ENCODE assay signal across 8 cellular contexts in the genomic region with DNA sequence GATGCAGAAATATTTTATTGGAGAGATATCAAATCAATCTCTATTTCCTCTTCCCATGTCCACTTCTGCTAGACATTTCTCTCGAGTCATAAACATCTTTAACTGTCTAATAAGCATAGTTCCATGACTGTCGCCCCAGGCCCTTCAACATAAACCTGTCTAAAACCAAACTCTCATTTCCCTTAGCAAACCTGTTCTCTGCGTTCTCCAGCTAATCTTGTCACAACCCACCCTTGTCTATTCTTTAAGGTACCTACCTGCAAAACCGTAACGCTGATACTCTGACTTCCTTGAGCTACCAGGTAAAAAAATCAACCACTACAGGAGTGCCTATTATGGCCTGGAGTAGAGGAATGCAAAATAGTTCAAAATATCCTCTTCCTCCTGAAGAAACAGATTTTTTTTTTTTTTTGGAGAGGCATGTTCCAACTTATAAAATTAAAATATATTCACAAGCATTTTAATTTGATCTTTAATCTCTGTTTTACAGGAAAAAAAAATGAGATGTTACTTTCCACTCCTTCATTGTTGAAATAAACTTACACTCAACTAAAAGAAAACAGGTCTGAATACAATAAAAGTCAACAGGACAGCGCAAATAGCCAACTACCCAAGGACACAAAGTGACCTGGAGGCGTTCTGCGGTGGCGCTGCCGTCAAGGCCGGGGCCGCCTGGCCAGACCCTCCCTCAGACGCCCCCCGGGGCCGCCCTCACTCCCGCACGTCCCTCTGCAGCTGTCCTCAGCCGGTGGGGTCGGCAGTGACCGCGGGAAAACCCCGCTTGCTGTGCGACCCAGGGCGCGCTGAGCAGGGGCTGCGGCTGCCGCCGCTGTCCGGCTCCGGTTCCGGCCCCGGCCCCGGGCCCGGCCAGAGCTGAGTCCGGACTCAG. TPM values are rescaled to one million over a fixed set of nuclear protein-coding genes. Genes with fewer than 3 reads are reported as not detected.
DNase-seq lines count a peak whose midpoint lies in the region; ATAC-seq and TF ChIP-seq lines count a peak whose summit lies in the region.

No MANE protein-coding gene starts in this region.

- H3K27me3 ChIP-seq in ACC112 (ENCODE audit: insufficient read depth, low read length), result no peaks in the 10 kb centered on the region
- no peaks in the 10 kb centered on the region for H3K27me3 ChIP-seq in breast epithelium
- no peaks in the 10 kb centered on the region for H3K27me3 ChIP-seq in suprapubic skin

- peak overlapping the region; percentile 97 for H3K4me3 ChIP-seq in ACC112 (ENCODE audit: low read depth, low read length)
- peak overlapping the region; percentile 74 to 96 (median 88) for H3K4me3 ChIP-seq in breast epithelium
- peak overlapping the region; percentile 95 for H3K4me3 ChIP-seq in suprapubic skin

- TF ChIP-seq CTCF in GM13977 (IDR thresholded peaks at IDR 0.05; ENCODE audit: extremely low read depth, insufficient read depth, missing control alignments) (no peak), breast epithelium (IDR thresholded peaks at IDR 0.05) (no peak), suprapubic skin (IDR thresholded peaks at IDR 0.05) (no peak)

- intact Hi-C loops in breast epithelium (cut with DNase I; ENCODE audit: low total_unique reads), result no loop called here
- intact Hi-C loops in left colon (cut with DNase I, micrococcal nuclease), result no loop called here

- H2AFZ ChIP-seq in ACC112 (ENCODE audit: low read length, unreplicated experiment), result peak overlapping the region; percentile 92

- TF ChIP-seq POLR2A in breast epithelium (IDR thresholded peaks at IDR 0.05), result no peak
- no peak for TF ChIP-seq POLR2A in suprapubic skin (IDR thresholded peaks at IDR 0.05)

- peak overlapping the region; percentile 79 for H3K27ac ChIP-seq in ACC112 (ENCODE audit: low read depth, low read length)
- peak overlapping the region; percentile 93 to 96 for H3K27ac ChIP-seq in breast epithelium
- peak overlapping the region; percentile 93 for H3K27ac ChIP-seq in suprapubic skin

- H3K79me2 ChIP-seq in ACC112 (ENCODE audit: control insufficient read depth, insufficient read depth, low read length, unreplicated experiment), result peaks cover 85% of the 10 kb centered on the region

- H3K4me1 ChIP-seq in ACC112 (ENCODE audit: control insufficient read depth, insufficient read depth, low read length, unreplicated experiment) (peaks cover 12% of the 10 kb centered on the region), breast epithelium (peaks cover 0 to 10% of the 10 kb centered on the region in 2 donors), suprapubic skin (peaks cover 31% of the 10 kb centered on the region)

- DNase-seq in GM13977 (ENCODE audit: low spot score), result peak; percentile 26
- peak; percentile 60 for DNase-seq in NCI-H2227 treated with DMSO at 0.1 percent for 48 hours (lab: John Stamatoyannopoulos, UW)
- DNase-seq in breast epithelium (ENCODE audit: low spot score in 2 of 2), result no peak
- no peak for DNase-seq in left colon
- no peak for DNase-seq in suprapubic skin (ENCODE audit: low spot score in 2 of 2)
- DNase-seq in NCI-H187 (lab: John Stamatoyannopoulos, UW), result no peak

- H3K36me3 ChIP-seq in ACC112 (ENCODE audit: insufficient read depth, low read length), result peaks cover 22% of the 10 kb centered on the region
- H3K36me3 ChIP-seq in breast epithelium, result no peaks in the 10 kb centered on the region
- H3K36me3 ChIP-seq in suprapubic skin, result no peaks in the 10 kb centered on the region

- no peak for TF ChIP-seq EP300 in suprapubic skin (IDR thresholded peaks at IDR 0.05)

- H3K9me3 ChIP-seq in breast epithelium (peaks cover 5 to 12% of the 10 kb centered on the region in 2 donors), suprapubic skin (peaks cover 5% of the 10 kb centered on the region)

- ATAC-seq in HG02798 (IDR thresholded peaks at IDR 0.05; ENCODE audit: poor library complexity, unreplicated experiment), result peak; percentile 22
- peak; percentile 26 for ATAC-seq in left colon

- in situ Hi-C loops in GM13977 (cut with MboI; ENCODE audit: low pct_unique_long_range_greater_than_20kb, low sequenced_read_pairs, unreplicated experiment), result loop anchor here (25.0 kb wide), 1 partner anchor 237 kb away; no protein-coding TSS in a partner anchor

- WGBS in suprapubic skin, result 4% methylated on average over 21 of the region's 35 CpGs

RNA-seq across cellular contexts. Expression of a gene that starts 0.8 kb away (rescaled TPM):
- total RNA-seq in breast epithelium, result 10 to 100 TPM in 2 of 3 donors, 1 to 10 TPM in 1; 9.8 to 34.1 (median 13.8) TPM
- 10 to 100 TPM; 33.8 to 34.2 TPM for total RNA-seq in left colon
- 10 to 100 TPM; 14.5 to 68.8 (median 19.8) TPM for total RNA-seq in suprapubic skin

RNA-seq across cellular contexts. Expression of a gene that starts 0.9 kb away (rescaled TPM):
- 10 to 100 TPM; 10.1 to 18.6 (median 15.7) TPM for total RNA-seq in breast epithelium
- 10 to 100 TPM; 11.0 to 15.0 TPM for total RNA-seq in left colon
- 10 to 100 TPM; 16.7 to 32.1 (median 20.1) TPM for total RNA-seq in suprapubic skin

RNA-seq across cellular contexts. Expression of a gene that starts 58.7 kb away (rescaled TPM):
- total RNA-seq in breast epithelium (1 to 10 TPM; 2.3 to 7.5 (median 3.4) TPM), left colon (1 to 10 TPM; 3.1 to 4.3 TPM), suprapubic skin (1 to 10 TPM in 3 of 4 donors, under 1 TPM in 1; 0.53 to 2.7 (median 1.5) TPM)

Comparison
In these comparisons a context has a peak if more than half of its experiments do, and no peak if none do; other contexts are left out.
1. DNase-seq: peak in GM13977 (single experiment) and NCI-H2227 treated with DMSO at 0.1 percent for 48 hours (single experiment); none in breast epithelium (0 of 2), left colon (0 of 2), suprapubic skin (0 of 2) and NCI-H187 (0 of 2).
2. Peak in every context shown above with its lines, with median percentiles within 50 percentile points of each other: H3K27ac ChIP-seq and H3K4me3 ChIP-seq.